9 cellular contexts compared by ENCODE assay signal in genomic region chr3:123449986-123450474, GRCh38. TPM values are rescaled to one million over a fixed set of nuclear protein-coding genes. Genes with fewer than 3 reads are reported as not detected.
DNase-seq lines count a peak whose midpoint lies in the region; ATAC-seq, FAIRE-seq and TF ChIP-seq lines count a peak whose summit lies in the region.
"Had no signal": no experiment of that assay in that cellular context is flagged by ENCODE, and none has a peak within 500 bp of the region (broad histone marks: within the 10 kb centered on the region; RNA-seq: fewer than 3 reads in every experiment).

No MANE protein-coding gene starts in this region.

- H4K20me1 ChIP-seq in smooth muscle cell (ENCODE audit: low read depth): no peaks in the 10 kb centered on the region

- H3K4me2 ChIP-seq in smooth muscle cell: peak overlapping the region; percentile 98

- ATAC-seq in GM19351 (IDR thresholded peaks at IDR 0.05; ENCODE audit: unreplicated experiment) (no peak), GM19324 (IDR thresholded peaks at IDR 0.05; ENCODE audit: low FRiP score, unreplicated experiment) (no peak), GM21717 (IDR thresholded peaks at IDR 0.05; ENCODE audit: unreplicated experiment) (no peak)

- 6% methylated on average over 24 of the region's 31 CpGs for WGBS in smooth muscle cell (ENCODE audit: low lambda C conversion rate)

- intact Hi-C loops in ascending aorta (cut with DNase I): loop anchor here (2.0 to 5.0 kb wide), 4 partner anchors 38 to 103 kb away; no protein-coding TSS in a partner anchor

- FAIRE-seq in HTR-8/SVneo (lab: Jason Lieb, UNC): no peak

- H3K27me3 ChIP-seq in ascending aorta (peaks cover 4% of the 10 kb centered on the region), smooth muscle cell (ENCODE audit: low read depth) (peaks cover 94% of the 10 kb centered on the region)

- DNase-seq in HTR-8/SVneo (ENCODE audit: insufficient read length, low spot score) (peak; percentile 37), ascending aorta (ENCODE audit: low spot score in 2 of 2) (peak in 1 of 2 donors; percentile 78), iris pigment epithelial cell (ENCODE audit: low read depth) (peak; percentile 9), smooth muscle cell (lab: John Stamatoyannopoulos, UW; ENCODE audit: unreplicated experiment) (no peak), HUDEP-2 (lab: John Stamatoyannopoulos, UW; ENCODE audit: unreplicated experiment in 76 of 76) (no peak)

- H3K9ac ChIP-seq in smooth muscle cell (ENCODE audit: low read depth): no peak overlapping the region

- H3K36me3 ChIP-seq in ascending aorta (no peaks in the 10 kb centered on the region), smooth muscle cell (ENCODE audit: low read depth) (no peaks in the 10 kb centered on the region)

- peak overlapping the region; percentile 88 to 96 for H3K27ac ChIP-seq in ascending aorta
- no peak overlapping the region for H3K27ac ChIP-seq in smooth muscle cell (ENCODE audit: low read depth)

- H2AFZ ChIP-seq in smooth muscle cell (ENCODE audit: low read depth): peak overlapping the region; percentile 77

- TF ChIP-seq CTCF in ascending aorta (IDR thresholded peaks at IDR 0.05) (peak in 1 of 3 experiments; percentile 3), smooth muscle cell (IDR thresholded peaks at IDR 0.05; ENCODE audit: borderline replicate concordance, insufficient read depth, poor library complexity, severe bottlenecking) (no peak)

- no peaks in the 10 kb centered on the region for H3F3A ChIP-seq in smooth muscle cell (ENCODE audit: low read depth)

- no peaks in the 10 kb centered on the region for H3K79me2 ChIP-seq in smooth muscle cell (ENCODE audit: low read depth)

- H3K4me3 ChIP-seq in ascending aorta: peak overlapping the region; percentile 74 to 97
- H3K4me3 ChIP-seq in smooth muscle cell: peak overlapping the region; percentile 68

- H3K4me1 ChIP-seq in ascending aorta (peaks cover 0 to 4% of the 10 kb centered on the region in 2 donors), smooth muscle cell (ENCODE audit: low read depth) (no peaks in the 10 kb centered on the region)

- H3K9me3 ChIP-seq in ascending aorta (no peaks in the 10 kb centered on the region), smooth muscle cell (replicated peaks; ENCODE audit: low read depth) (no peaks in the 10 kb centered on the region)

RNA-seq across cellular contexts. Expression of gene ADCY5, which starts 1.1 kb away (rescaled TPM):
- total RNA-seq in ascending aorta: 32.2 TPM
- 0.22 and 0.58 TPM in 2 replicates for total RNA-seq in smooth muscle cell
- polyA plus RNA-seq in smooth muscle cell: 0.11 and 0.50 TPM in 2 replicates
- total RNA-seq: M059J had no signal

Comparison
In these comparisons a context has a peak if more than half of its experiments do, and no peak if none do; other contexts are left out.
1. DNase-seq: peak in HTR-8/SVneo (single experiment) and iris pigment epithelial cell (single experiment); none in smooth muscle cell (single experiment) and HUDEP-2 (0 of 76).
2. RNA of gene ADCY5, which starts 1.1 kb away (total RNA-seq): 32.2 TPM in ascending aorta (single experiment); 0.22 to 0.58 TPM in smooth muscle cell; every median in the first group is over 10 times any median in the second.